In genomic region chr4:7760706-7761105, GRCh38 we compare ENCODE assay signal across 29 cellular contexts.
DNase-seq lines count a peak whose midpoint lies in the region; ATAC-seq and TF ChIP-seq lines count a peak whose summit lies in the region.
"Had no signal": no experiment of that assay in that cellular context is flagged by ENCODE, and none has a peak within 500 bp of the region (broad histone marks: within the 10 kb centered on the region; RNA-seq: fewer than 3 reads in every experiment).

No MANE protein-coding gene starts in this region.

- peak overlapping the region; percentile 85 for H3K27ac Mint-ChIP-seq in activated naive CD4-positive, alpha-beta T cell treated with anti-CD3 and anti-CD28 coated beads for 36 hours
- peak overlapping the region in 1 of 2 donors; percentile 95 for H3K27ac Mint-ChIP-seq in activated naive CD4-positive, alpha-beta T cell treated with anti-CD3 and anti-CD28 coated beads, Interleukin-2, amount 50 U/mL, for 72 hours
- peak overlapping the region; percentile 89 for H3K27ac Mint-ChIP-seq in CD4-positive, alpha-beta T cell
- H3K27ac Mint-ChIP-seq in T-cell = peak overlapping the region; percentile 95 to 97
- H3K27ac Mint-ChIP-seq: type B pancreatic cell, WTC11 had no signal

- no peak overlapping the region for H3K4me3 ChIP-seq in gastroesophageal sphincter
- H3K4me3 ChIP-seq: adrenal gland, esophagus squamous epithelium, lung, psoas muscle had no signal

- CTCF ChIA-PET in activated naive CD4-positive, alpha-beta T cell treated with anti-CD3 and anti-CD28 coated beads for 36 hours (lab: Charles Lee) = interaction anchor here (0.6 to 6.2 kb wide), 7 partner anchors 10 to 226 kb away, joined by 3 to 77 read pairs (median 4); no protein-coding TSS in a partner anchor
- CTCF ChIA-PET in CD4-positive, alpha-beta T cell (lab: Charles Lee) = interaction anchor here (0.9 to 1.5 kb wide), 2 partner anchors 41 to 178 kb away, joined by 3 to 13 read pairs; no protein-coding TSS in a partner anchor
- CTCF ChIA-PET in T-cell (lab: Charles Lee) = no interaction called here

- TF ChIP-seq CTCF in CD4-positive, alpha-beta T cell (IDR thresholded peaks at IDR 0.05) = no peak
- no peak for TF ChIP-seq CTCF in gastroesophageal sphincter (IDR thresholded peaks at IDR 0.05)

- no peaks in the 10 kb centered on the region for H3K27me3 Mint-ChIP-seq in activated naive CD4-positive, alpha-beta T cell treated with anti-CD3 and anti-CD28 coated beads for 36 hours (ENCODE audit: low read depth)
- H3K27me3 Mint-ChIP-seq in CD4-positive, alpha-beta T cell = no peaks in the 10 kb centered on the region
- H3K27me3 Mint-ChIP-seq in T-cell = no peaks in the 10 kb centered on the region
- H3K27me3 Mint-ChIP-seq: type B pancreatic cell had no signal

- WGBS in gastroesophageal sphincter (ENCODE audit: low coverage in 1 of 2), 2 donors = 79 to 83% methylated on average over 11 of the region's 16 CpGs

- peaks cover 2% of the 10 kb centered on the region for H3K36me3 Mint-ChIP-seq in activated naive CD4-positive, alpha-beta T cell treated with anti-CD3 and anti-CD28 coated beads for 36 hours (ENCODE audit: low read depth)
- no peaks in the 10 kb centered on the region for H3K36me3 Mint-ChIP-seq in activated naive CD4-positive, alpha-beta T cell treated with anti-CD3 and anti-CD28 coated beads, Interleukin-2, amount 50 U/mL, for 72 hours
- H3K36me3 Mint-ChIP-seq in CD4-positive, alpha-beta T cell (ENCODE audit: low read depth) = peaks cover 25% of the 10 kb centered on the region
- H3K36me3 Mint-ChIP-seq in T-cell = peaks cover 13% of the 10 kb centered on the region
- H3K36me3 Mint-ChIP-seq: natural killer cell, WTC11 had no signal

- POLR2A ChIA-PET in CD4-positive, alpha-beta T cell (lab: Charles Lee) = no interaction called here
- POLR2A ChIA-PET in T-cell (lab: Charles Lee) = no interaction called here

- intact Hi-C loops in activated naive CD4-positive, alpha-beta T cell treated with anti-CD3 and anti-CD28 coated beads for 36 hours (cut with micrococcal nuclease) = loop anchor here (1.0 to 2.0 kb wide), 2 partner anchors 42 to 226 kb away; no protein-coding TSS in a partner anchor
- intact Hi-C loops in CD4-positive, alpha-beta T cell (cut with DNase I, micrococcal nuclease) = loop anchor here in 1 of 2 experiments (1.0 kb wide), 1 partner anchor 31 kb away; no protein-coding TSS in a partner anchor

- H3K9me3 Mint-ChIP-seq in activated naive CD4-positive, alpha-beta T cell treated with anti-CD3 and anti-CD28 coated beads for 36 hours = no peaks in the 10 kb centered on the region
- no peaks in the 10 kb centered on the region for H3K9me3 Mint-ChIP-seq in activated naive CD4-positive, alpha-beta T cell treated with anti-CD3 and anti-CD28 coated beads, Interleukin-2, amount 50 U/mL, for 72 hours
- no peaks in the 10 kb centered on the region for H3K9me3 Mint-ChIP-seq in CD4-positive, alpha-beta T cell
- H3K9me3 Mint-ChIP-seq in T-cell = no peaks in the 10 kb centered on the region
- H3K9me3 Mint-ChIP-seq: natural killer cell; stimulated activated effector memory CD8-positive, alpha-beta T cell treated with anti-CD3 and anti-CD28 coated beads, Interleukin-12 subunit alpha, Interleukin-12 subunit beta, amount 100 ng/mL, for 72 hours; type B pancreatic cell; WTC11 had no signal

- H3K4me3 Mint-ChIP-seq in activated naive CD4-positive, alpha-beta T cell treated with anti-CD3 and anti-CD28 coated beads for 36 hours = no peak overlapping the region
- no peak overlapping the region for H3K4me3 Mint-ChIP-seq in CD4-positive, alpha-beta T cell
- no peak overlapping the region for H3K4me3 Mint-ChIP-seq in T-cell
- H3K4me3 Mint-ChIP-seq: natural killer cell, type B pancreatic cell, WTC11 had no signal

- TF ChIP-seq EP300 in gastroesophageal sphincter (IDR thresholded peaks at IDR 0.05) = no peak

- no peak for ATAC-seq in activated naive CD4-positive, alpha-beta T cell treated with anti-CD3 and anti-CD28 coated beads, Interleukin-2, amount 50 U/mL, for 72 hours
- no peak for ATAC-seq in CD4-positive, alpha-beta T cell (ENCODE audit: poor library complexity)
- ATAC-seq in T-cell (replicated peaks in 1 of 4) = no peak
- ATAC-seq in gastroesophageal sphincter = no peak
- no peak for ATAC-seq in GM18520 (IDR thresholded peaks at IDR 0.05; ENCODE audit: unreplicated experiment)
- no peak for ATAC-seq in GM19035 (IDR thresholded peaks at IDR 0.05; ENCODE audit: unreplicated experiment)
- ATAC-seq: foreskin keratinocyte; natural killer cell; PC-3; psoas muscle; stimulated activated effector memory CD8-positive, alpha-beta T cell treated with anti-CD3 and anti-CD28 coated beads, Interleukin-12 subunit alpha, Interleukin-12 subunit beta, amount 100 ng/mL, for 72 hours had no signal

- H3K4me1 ChIP-seq in gastroesophageal sphincter = peaks cover 0 to 42% (median 6%) of the 10 kb centered on the region in 3 donors
- H3K4me1 ChIP-seq: foreskin keratinocyte had no signal

- peaks cover 0 to 49% of the 10 kb centered on the region in 2 donors for H3K36me3 ChIP-seq in gastroesophageal sphincter

- DNase-seq in activated naive CD4-positive, alpha-beta T cell treated with anti-CD3 and anti-CD28 coated beads for 36 hours = no peak
- no peak for DNase-seq in activated naive CD4-positive, alpha-beta T cell treated with anti-CD3 and anti-CD28 coated beads, Interleukin-2, amount 50 U/mL, for 72 hours (ENCODE audit: low spot score in 2 of 2)
- no peak for DNase-seq in CD4-positive, alpha-beta T cell
- no peak for DNase-seq in T-cell
- no peak for DNase-seq in activated effector memory CD4-positive, alpha-beta T cell treated with Interleukin-2 at 50 U/mL for 16 hours
- DNase-seq: activated CD4-positive, alpha-beta T cell treated with anti-CD3 and anti-CD28 coated beads, Interleukin-2, amount 50 U/mL, for 4 hours; activated CD8-positive, alpha-beta memory T cell treated with anti-CD3 and anti-CD28 coated beads, Interleukin-2, amount 50 U/mL, for 48 hours; activated effector memory CD4-positive, alpha-beta T cell treated with anti-CD3 and anti-CD28 coated beads, Interleukin-2, amount 50 U/mL, for 16 hours; central memory CD4-positive, alpha-beta T cell; esophagus squamous epithelium; foreskin keratinocyte; MM.1S; natural killer cell; NCI-H1105 treated with DMSO at 0.1 percent for 48 hours; NCI-H2029; NCI-H524; occipital lobe; PC-3; SIG-M5; substantia nigra had no signal

- no peak for TF ChIP-seq POLR2A in gastroesophageal sphincter (IDR thresholded peaks at IDR 0.05)

- no peaks in the 10 kb centered on the region for H3K9me3 ChIP-seq in CD4-positive, alpha-beta T cell (ENCODE audit: control insufficient read depth, low read length)
- H3K9me3 ChIP-seq in gastroesophageal sphincter = no peaks in the 10 kb centered on the region
- H3K9me3 ChIP-seq: adrenal gland, esophagus squamous epithelium, psoas muscle had no signal

- H3K27ac ChIP-seq in CD4-positive, alpha-beta T cell (ENCODE audit: low read depth, low read length) = peak overlapping the region; percentile 55
- peak overlapping the region in 3 of 4 donors; percentile 36 to 79 (median 53) for H3K27ac ChIP-seq in gastroesophageal sphincter
- H3K27ac ChIP-seq: adrenal gland, esophagus squamous epithelium, foreskin keratinocyte, psoas muscle had no signal

- peaks cover 39% of the 10 kb centered on the region for H3K4me1 Mint-ChIP-seq in activated naive CD4-positive, alpha-beta T cell treated with anti-CD3 and anti-CD28 coated beads for 36 hours (ENCODE audit: low read depth)
- H3K4me1 Mint-ChIP-seq in CD4-positive, alpha-beta T cell (ENCODE audit: low read depth) = peaks cover 32% of the 10 kb centered on the region
- H3K4me1 Mint-ChIP-seq in T-cell = peaks cover 12 to 39% (median 35%) of the 10 kb centered on the region in 3 donors
- H3K4me1 Mint-ChIP-seq: WTC11 had no signal

- H3K27me3 ChIP-seq in CD4-positive, alpha-beta T cell (ENCODE audit: control insufficient read depth, insufficient read depth, low read length) = no peaks in the 10 kb centered on the region
- H3K27me3 ChIP-seq in gastroesophageal sphincter = no peaks in the 10 kb centered on the region
- H3K27me3 ChIP-seq: adrenal gland, esophagus squamous epithelium, foreskin keratinocyte had no signal

Comparison
In these comparisons a context has a peak if more than half of its experiments do, and no peak if none do; other contexts are left out.
1. CTCF ChIA-PET loops: an anchor here in activated naive CD4-positive, alpha-beta T cell treated with anti-CD3 and anti-CD28 coated beads for 36 hours (0.6 to 6.2 kb wide) and CD4-positive, alpha-beta T cell (0.9 to 1.5 kb wide); none called in T-cell.